9 cellular contexts compared by ENCODE assay signal in genomic region chr7:130994378-130995115, GRCh38.
DNase-seq lines count a peak whose midpoint lies in the region; ATAC-seq and TF ChIP-seq lines count a peak whose summit lies in the region.
"Had no signal": no experiment of that assay in that cellular context is flagged by ENCODE, and none has a peak within 500 bp of the region (broad histone marks: within the 10 kb centered on the region; RNA-seq: fewer than 3 reads in every experiment).

No MANE protein-coding gene starts in this region.

- H3K27me3 Mint-ChIP-seq in stimulated activated naive B cell treated with anti-CD40 and anti-IgM and Interleukin-4, amounts not matched to agents 10 μg/mL and 1 μg/mL and 100 μg/mL, for 72 hours: no peaks in the 10 kb centered on the region

- no peak for TF ChIP-seq CTCF in left lung (IDR thresholded peaks at IDR 0.05)

- DNase-seq in anterior cingulate cortex (lab: John Stamatoyannopoulos, UW): peak in 42 of 58 donors; percentile 21 to 87 (median 50)
- DNase-seq in left lung: peak in 1 of 2 donors; percentile 54
- DNase-seq in stimulated activated naive B cell treated with anti-CD40 and anti-IgM and Interleukin-4, amounts not matched to agents 10 μg/mL and 1 μg/mL and 100 μg/mL, for 72 hours: no peak
- DNase-seq in NCI-H69 (lab: John Stamatoyannopoulos, UW): no peak
- no peak for DNase-seq in T1000 (lab: John Stamatoyannopoulos, UW)
- no peak for DNase-seq in NCI-H187 (lab: John Stamatoyannopoulos, UW)

- no peak for TF ChIP-seq EP300 in Ishikawa (IDR thresholded peaks at IDR 0.05; ENCODE audit: borderline replicate concordance)

- H3K4me3 ChIP-seq in left lung: no peak overlapping the region

- H3K4me1 Mint-ChIP-seq in stimulated activated naive B cell treated with anti-CD40 and anti-IgM and Interleukin-4, amounts not matched to agents 10 μg/mL and 1 μg/mL and 100 μg/mL, for 72 hours: peaks cover 50 to 77% of the 10 kb centered on the region in 2 donors

- peaks cover 20 to 40% of the 10 kb centered on the region in 2 donors for H3K36me3 Mint-ChIP-seq in stimulated activated naive B cell treated with anti-CD40 and anti-IgM and Interleukin-4, amounts not matched to agents 10 μg/mL and 1 μg/mL and 100 μg/mL, for 72 hours

- H3K4me3 Mint-ChIP-seq in stimulated activated naive B cell treated with anti-CD40 and anti-IgM and Interleukin-4, amounts not matched to agents 10 μg/mL and 1 μg/mL and 100 μg/mL, for 72 hours: peak overlapping the region in 1 of 2 donors; percentile 46

- no peaks in the 10 kb centered on the region for H3K9me3 Mint-ChIP-seq in stimulated activated naive B cell treated with anti-CD40 and anti-IgM and Interleukin-4, amounts not matched to agents 10 μg/mL and 1 μg/mL and 100 μg/mL, for 72 hours

- TF ChIP-seq RAD21 in Ishikawa (IDR thresholded peaks at IDR 0.05; ENCODE audit: low read depth): no peak

- intact Hi-C loops in left lung (cut with DNase I): no loop called here

- H3K4me1 ChIP-seq in left lung: peaks cover 44 to 85% of the 10 kb centered on the region in 2 donors

- no peaks in the 10 kb centered on the region for H3K27me3 ChIP-seq in left lung

- no peaks in the 10 kb centered on the region for H3K9me3 ChIP-seq in left lung

- H3K27ac Mint-ChIP-seq in stimulated activated naive B cell treated with anti-CD40 and anti-IgM and Interleukin-4, amounts not matched to agents 10 μg/mL and 1 μg/mL and 100 μg/mL, for 72 hours: peak overlapping the region; percentile 91

- H3K36me3 ChIP-seq in left lung: no peaks in the 10 kb centered on the region

- peak; percentile 54 for ATAC-seq in left lung
- ATAC-seq in stimulated activated naive B cell treated with anti-CD40 and anti-IgM and Interleukin-4, amounts not matched to agents 10 μg/mL and 1 μg/mL and 100 μg/mL, for 72 hours (replicated peaks): peak in 1 of 2 donors; percentile 3
- no peak for ATAC-seq in HG03175 (IDR thresholded peaks at IDR 0.05; ENCODE audit: unreplicated experiment)

- peak overlapping the region; percentile 74 to 80 for H3K27ac ChIP-seq in left lung
- H3K27ac ChIP-seq: HL-60 had no signal

TF ChIP-seq in Ishikawa, 13 proteins besides CTCF, POLR2A, EP300 and RAD21:
- TF ChIP-seq EGR1 (IDR thresholded peaks at IDR 0.05): peak; percentile 82
- no peak for TF ChIP-seq TAF1 (IDR thresholded peaks at IDR 0.05; ENCODE audit: low read depth)

Comparison
In these comparisons a context has a peak if more than half of its experiments do, and no peak if none do; other contexts are left out.
1. DNase-seq: peak in anterior cingulate cortex (42 of 58); none in stimulated activated naive B cell treated with anti-CD40 and anti-IgM and Interleukin-4, amounts not matched to agents 10 μg/mL and 1 μg/mL and 100 μg/mL, for 72 hours (single experiment), NCI-H69 (single experiment), T1000 (single experiment) and NCI-H187 (0 of 2).